11 cellular contexts compared by ENCODE assay signal in genomic region chr1:177873238-177873637, GRCh38.
DNase-seq lines count a peak whose midpoint lies in the region; ATAC-seq and TF ChIP-seq lines count a peak whose summit lies in the region.
"Had no signal": no experiment of that assay in that cellular context is flagged by ENCODE, and none has a peak within 500 bp of the region (broad histone marks: within the 10 kb centered on the region; RNA-seq: fewer than 3 reads in every experiment).

No MANE protein-coding gene starts in this region.

- CTCF ChIA-PET in HEK293 (lab: Yijun Ruan, JAX), result no interaction called here

- no peak for TF ChIP-seq CTCF in HEK293 (tag by site-specific recombination; IDR thresholded peaks at IDR 0.05)
- no peak for TF ChIP-seq CTCF in VCaP (conservative IDR thresholded peaks at IDR 0.05)

- H3K4me1 ChIP-seq in HEK293 (ENCODE audit: control insufficient read depth, insufficient read depth, low read length), result no peaks in the 10 kb centered on the region

- H3K4me3 ChIP-seq in HEK293 (ENCODE audit: low read depth, low read length), result no peak overlapping the region

- H3K9me3 ChIP-seq in HEK293 (ENCODE audit: control insufficient read depth, insufficient read depth, low read depth, low read length), result no peaks in the 10 kb centered on the region

- ATAC-seq in natural killer cell treated with Interleukin-12 subunit alpha and Interleukin-12 subunit beta and Interleukin-15 and Interleukin-18, amount 100 ng/mL, for 72 hours, result no peak
- ATAC-seq in GM18517 (IDR thresholded peaks at IDR 0.05; ENCODE audit: unreplicated experiment), result no peak
- ATAC-seq: activated CD8-positive, alpha-beta T cell treated with anti-CD3 and anti-CD28 coated beads for 36 hours had no signal

- H3K27ac Mint-ChIP-seq in natural killer cell treated with Interleukin-12 subunit alpha and Interleukin-12 subunit beta and Interleukin-15 and Interleukin-18, amount 100 ng/mL, for 72 hours, result no peak overlapping the region
- H3K27ac Mint-ChIP-seq: activated CD8-positive, alpha-beta T cell treated with anti-CD3 and anti-CD28 coated beads for 36 hours; CD8-positive, alpha-beta memory T cell had no signal

- DNase-seq in A172 (ENCODE audit: low spot score), result peak; percentile 87
- peak; percentile 77 for DNase-seq in islet precursor cell
- no peak for DNase-seq in activated effector memory CD4-positive, alpha-beta T cell treated with Interleukin-2 at 50 U/mL for 16 hours
- DNase-seq in natural killer cell treated with Interleukin-12 subunit alpha and Interleukin-12 subunit beta and Interleukin-15 and Interleukin-18, amount 100 ng/mL, for 72 hours (ENCODE audit: low spot score), result no peak
- no peak for DNase-seq in activated T-cell treated with anti-CD3 and anti-CD28 coated beads, Interleukin-2, amount 50 U/mL, for 48 hours
- DNase-seq: activated CD8-positive, alpha-beta T cell treated with anti-CD3 and anti-CD28 coated beads for 36 hours; CD8-positive, alpha-beta memory T cell; KG1 had no signal

- no peaks in the 10 kb centered on the region for H3K36me3 Mint-ChIP-seq in natural killer cell treated with Interleukin-12 subunit alpha and Interleukin-12 subunit beta and Interleukin-15 and Interleukin-18, amount 100 ng/mL, for 72 hours
- H3K36me3 Mint-ChIP-seq: CD8-positive, alpha-beta memory T cell had no signal

- POLR2A ChIA-PET in HEK293 (lab: Yijun Ruan, JAX), result no interaction called here

- H3K27ac ChIP-seq in HEK293 (ENCODE audit: extremely low read depth, low read depth, low read length) (no peak overlapping the region), VCaP (peak overlapping the region; percentile 99)

- H3K4me1 Mint-ChIP-seq in natural killer cell treated with Interleukin-12 subunit alpha and Interleukin-12 subunit beta and Interleukin-15 and Interleukin-18, amount 100 ng/mL, for 72 hours (ENCODE audit: low read depth in 2 of 2), result no peaks in the 10 kb centered on the region
- H3K4me1 Mint-ChIP-seq: CD8-positive, alpha-beta memory T cell had no signal

- H3K27me3 Mint-ChIP-seq in natural killer cell treated with Interleukin-12 subunit alpha and Interleukin-12 subunit beta and Interleukin-15 and Interleukin-18, amount 100 ng/mL, for 72 hours, result no peaks in the 10 kb centered on the region
- H3K27me3 Mint-ChIP-seq: activated CD8-positive, alpha-beta T cell treated with anti-CD3 and anti-CD28 coated beads for 36 hours; CD8-positive, alpha-beta memory T cell had no signal

- H3K9me3 Mint-ChIP-seq in natural killer cell treated with Interleukin-12 subunit alpha and Interleukin-12 subunit beta and Interleukin-15 and Interleukin-18, amount 100 ng/mL, for 72 hours, result peaks cover 17% of the 10 kb centered on the region

- H3K36me3 ChIP-seq in HEK293 (ENCODE audit: control insufficient read depth in 2 of 2, insufficient read depth in 1 of 2, low read length in 2 of 2), result no peaks in the 10 kb centered on the region

- no peak overlapping the region for H3K4me3 Mint-ChIP-seq in natural killer cell treated with Interleukin-12 subunit alpha and Interleukin-12 subunit beta and Interleukin-15 and Interleukin-18, amount 100 ng/mL, for 72 hours
- H3K4me3 Mint-ChIP-seq: activated CD8-positive, alpha-beta T cell treated with anti-CD3 and anti-CD28 coated beads for 36 hours; CD8-positive, alpha-beta memory T cell had no signal

TF ChIP-seq in HEK293, 187 proteins besides CTCF, POLR2A, EP300 and RAD21 (continues in another document):
- no peak for TF ChIP-seq ZNF37A (tag by site-specific recombination; IDR thresholded peaks at IDR 0.05)
- no peak for TF ChIP-seq RBAK (tag by site-specific recombination; IDR thresholded peaks at IDR 0.05)
- no peak for TF ChIP-seq ZNF366 (tag by site-specific recombination; conservative IDR thresholded peaks at IDR 0.05)
- TF ChIP-seq ZNF580 (tag by site-specific recombination; IDR thresholded peaks at IDR 0.05), result no peak
- TF ChIP-seq BCL11A (tag by site-specific recombination; IDR thresholded peaks at IDR 0.05; ENCODE audit: low read depth), result no peak
- peak; percentile 59; the same call in 1 of the 2 replicates for TF ChIP-seq HIC1 (tag by site-specific recombination; IDR thresholded peaks at IDR 0.05)
- TF ChIP-seq ZSCAN30 (tag by site-specific recombination; IDR thresholded peaks at IDR 0.05), result no peak
- TF ChIP-seq ZEB2 (tag by site-specific recombination; IDR thresholded peaks at IDR 0.05), result no peak
- TF ChIP-seq TRIM28 (IDR thresholded peaks at IDR 0.05; ENCODE audit: borderline replicate concordance, low read length), result 0 out of 2 replicates have a peak, but pooled peaks have one; percentile 44
- no peak for TF ChIP-seq ZNF658 (tag by site-specific recombination; IDR thresholded peaks at IDR 0.05)
- no peak for TF ChIP-seq TCF7L2 (IDR thresholded peaks at IDR 0.05; ENCODE audit: borderline replicate concordance, low read depth, low read length)
- TF ChIP-seq OSR2 (tag by site-specific recombination; IDR thresholded peaks at IDR 0.05), result 0 out of 2 replicates have a peak, but pooled peaks have one; percentile 17
- no peak for TF ChIP-seq ZBTB10 (tag by site-specific recombination; IDR thresholded peaks at IDR 0.05)
- TF ChIP-seq ZNF701 (tag by site-specific recombination; IDR thresholded peaks at IDR 0.05), result no peak
- no peak for TF ChIP-seq ZBTB21 (tag by site-specific recombination; IDR thresholded peaks at IDR 0.05)
- no peak for TF ChIP-seq ZNF132 (tag by site-specific recombination; IDR thresholded peaks at IDR 0.05; ENCODE audit: borderline replicate concordance)
- TF ChIP-seq ZNF184 (tag by site-specific recombination; IDR thresholded peaks at IDR 0.05), result no peak
- TF ChIP-seq ZNF335 (tag by site-specific recombination; conservative IDR thresholded peaks at IDR 0.05), result peak; percentile 40; the same call in 1 of the 2 replicates
- TF ChIP-seq ZBTB1 (tag by site-specific recombination; IDR thresholded peaks at IDR 0.05), result no peak
- TF ChIP-seq ZFP3 (tag by site-specific recombination; IDR thresholded peaks at IDR 0.05; ENCODE audit: low read depth), result no peak
- no peak for TF ChIP-seq SETDB1 (IDR thresholded peaks at IDR 0.05; ENCODE audit: insufficient read length, low read length)
- TF ChIP-seq ZNF501 (tag by site-specific recombination; IDR thresholded peaks at IDR 0.05), result no peak
- TF ChIP-seq ZNF140 (tag by site-specific recombination; IDR thresholded peaks at IDR 0.05), result no peak
- TF ChIP-seq ZNF221 (tag by site-specific recombination; IDR thresholded peaks at IDR 0.05; ENCODE audit: borderline replicate concordance), result no peak
- no peak for TF ChIP-seq ZNF423 (tag by site-specific recombination; IDR thresholded peaks at IDR 0.05)
- TF ChIP-seq ZNF670 (tag by site-specific recombination; IDR thresholded peaks at IDR 0.05; ENCODE audit: low read depth), result no peak
- TF ChIP-seq ZNF138 (tag by site-specific recombination; IDR thresholded peaks at IDR 0.05; ENCODE audit: borderline replicate concordance), result no peak

Comparison
In these comparisons a context has a peak if more than half of its experiments do, and no peak if none do; other contexts are left out.
1. DNase-seq: peak in A172 (single experiment) and islet precursor cell (single experiment); none in activated effector memory CD4-positive, alpha-beta T cell treated with Interleukin-2 at 50 U/mL for 16 hours (single experiment), natural killer cell treated with Interleukin-12 subunit alpha and Interleukin-12 subunit beta and Interleukin-15 and Interleukin-18, amount 100 ng/mL, for 72 hours (single experiment) and activated T-cell treated with anti-CD3 and anti-CD28 coated beads, Interleukin-2, amount 50 U/mL, for 48 hours (0 of 2).